ENCODE assay signal across 10 cellular contexts in the genomic region with DNA sequence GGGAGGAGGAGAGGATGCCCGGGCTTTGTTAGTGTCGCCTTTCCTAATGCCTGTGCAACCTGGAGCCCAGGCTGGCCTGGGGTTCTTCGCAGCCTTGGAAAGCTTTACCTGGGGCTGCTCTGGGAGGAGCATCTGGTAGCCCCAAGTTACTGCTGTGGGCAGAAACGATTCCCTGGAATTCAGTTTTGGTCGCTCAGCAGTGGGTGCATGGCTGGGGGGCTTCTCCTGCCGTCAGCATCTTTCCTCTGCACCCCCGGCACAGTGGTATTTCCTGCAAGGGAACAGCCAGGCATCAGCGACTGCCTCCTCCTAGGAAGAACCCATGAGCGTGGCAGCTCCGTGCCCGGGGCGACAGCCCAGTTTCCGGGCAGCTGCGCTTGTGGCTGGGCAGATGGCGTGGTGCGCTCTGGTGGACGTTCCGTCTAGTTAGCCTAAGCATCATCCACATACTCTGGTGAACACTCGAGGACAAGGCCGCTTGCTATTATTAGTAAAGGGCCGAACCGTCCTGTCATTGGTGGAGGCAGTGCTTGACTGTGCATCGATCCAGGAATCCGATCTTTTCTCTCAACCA.
DNase-seq lines count a peak whose midpoint lies in the region; ATAC-seq, FAIRE-seq and TF ChIP-seq lines count a peak whose summit lies in the region.
"Had no signal": no experiment of that assay in that cellular context is flagged by ENCODE, and none has a peak within 500 bp of the region (broad histone marks: within the 10 kb centered on the region; RNA-seq: fewer than 3 reads in every experiment).

No MANE protein-coding gene starts in this region.

- H3K27ac ChIP-seq in HepG2 (ENCODE audit: extremely low read length, insufficient read depth, low read length) (peak overlapping the region; percentile 61), suprapubic skin (no peak overlapping the region)
- H3K27ac ChIP-seq: A549 had no signal

- in situ Hi-C loops in HepG2 (cut with HindIII; ENCODE audit: extremely low pct_ligation_motif_present, low pct_unique_long_range_greater_than_20kb): no loop called here

- H3K4me1 ChIP-seq in HepG2 (ENCODE audit: insufficient read depth, low read length) (peaks cover 43% of the 10 kb centered on the region), suprapubic skin (peaks cover 18% of the 10 kb centered on the region)

- H3K27me3 ChIP-seq in HepG2 (ENCODE audit: control insufficient read depth in 1 of 2, insufficient read depth in 2 of 2, low read length in 2 of 2): no peaks in the 10 kb centered on the region
- H3K27me3 ChIP-seq in suprapubic skin: no peaks in the 10 kb centered on the region
- H3K27me3 ChIP-seq: adrenal gland had no signal

- H3K36me3 Mint-ChIP-seq in brain: no peaks in the 10 kb centered on the region

- no peaks in the 10 kb centered on the region for H3K9me3 ChIP-seq in HepG2 (ENCODE audit: low read length)
- H3K9me3 ChIP-seq in suprapubic skin: no peaks in the 10 kb centered on the region
- H3K9me3 ChIP-seq: A549, adrenal gland had no signal

- no peak overlapping the region for H3K9ac ChIP-seq in HepG2 (ENCODE audit: insufficient read depth, low read depth, low read length)

- TF ChIP-seq EP300 in HepG2 (IDR thresholded peaks at IDR 0.05; ENCODE audit: low read depth in 2 of 2, low read length in 2 of 2): no peak
- no peak for TF ChIP-seq EP300 in HepG2 (CRISPR knock-in tag; IDR thresholded peaks at IDR 0.05; ENCODE audit: borderline replicate concordance)
- TF ChIP-seq EP300 in suprapubic skin (IDR thresholded peaks at IDR 0.05): no peak

- intact Hi-C loops in HepG2 (cut with micrococcal nuclease; ENCODE audit: unreplicated experiment): no loop called here

- DNase-seq in NCI-H2029 (lab: John Stamatoyannopoulos, UW): peak; percentile 74
- DNase-seq in NCI-H2029 treated with DMSO at 0.1 percent for 48 hours (lab: John Stamatoyannopoulos, UW): no peak
- DNase-seq in HepG2 (ENCODE audit: low spot score): no peak
- DNase-seq in suprapubic skin (ENCODE audit: low spot score in 2 of 2): no peak
- DNase-seq in GM12892 (ENCODE audit: insufficient read length): no peak
- DNase-seq in activated CD4-positive, CD25-positive, alpha-beta regulatory T cell (lab: John Stamatoyannopoulos, UW): no peak

- no TSS peak for BruUV-seq in HepG2 (replicated peaks; lab: Mats Ljungman, UMichigan)

- peaks cover 21% of the 10 kb centered on the region; the same call in 1 of the 2 replicates for H4K20me1 ChIP-seq in HepG2 (ENCODE audit: insufficient read depth, low read length)

- H3K79me2 ChIP-seq in HepG2 (ENCODE audit: insufficient read depth, low read length): peaks cover 24% of the 10 kb centered on the region

- H3K4me3 Mint-ChIP-seq in brain: peak overlapping the region; percentile 89 to 96 (median 95)

- H3K9me3 Mint-ChIP-seq in brain: no peaks in the 10 kb centered on the region

- no peak overlapping the region for H2AFZ ChIP-seq in HepG2 (ENCODE audit: low read length)

- no peak overlapping the region for H3K4me2 ChIP-seq in HepG2 (ENCODE audit: low read depth, low read length)
- H3K4me2 ChIP-seq: A549 had no signal

- no peak for TF ChIP-seq RAD21 in HepG2 (CRISPR knock-in tag; IDR thresholded peaks at IDR 0.05)

- FAIRE-seq in HepG2 (lab: Jason Lieb, UNC) (no peak), GM12892 (lab: Jason Lieb, UNC) (no peak)
- FAIRE-seq: A549 had no signal

- POLR2A ChIA-PET in HepG2 (lab: Yijun Ruan, JAX): interaction anchor here (1.0 kb wide), 1 partner anchor 104 kb away, joined by 3 read pairs; no protein-coding TSS in a partner anchor

- TF ChIP-seq POLR2A in HepG2 (IDR thresholded peaks at IDR 0.05; ENCODE audit: insufficient read depth in 1 of 2, low read depth in 2 of 2, low read length in 2 of 2) (no peak), suprapubic skin (IDR thresholded peaks at IDR 0.05) (no peak), GM12892 (IDR thresholded peaks at IDR 0.05; ENCODE audit: low read depth, low read length) (no peak)

- 87% methylated on average over 14 of the region's 24 CpGs for WGBS in HepG2 (ENCODE audit: low lambda C conversion rate)
- 43% methylated on average over 15 of the region's 24 CpGs for WGBS in suprapubic skin

- peaks cover 5 to 7% of the 10 kb centered on the region in 2 experiments; a peak in 4 of 5 replicates for H3K36me3 ChIP-seq in HepG2 (replicated peaks in 1 of 2; ENCODE audit: control insufficient read depth in 1 of 2, insufficient read depth in 2 of 2, low read length in 2 of 2)
- peaks cover 11% of the 10 kb centered on the region for H3K36me3 ChIP-seq in suprapubic skin
- H3K36me3 ChIP-seq: adrenal gland had no signal

- peaks cover 3% of the 10 kb centered on the region for H3K27me3 Mint-ChIP-seq in brain

- TF ChIP-seq CTCF in brain (conservative IDR thresholded peaks at IDR 0.05) (no peak), HepG2 (CRISPR knock-in tag; IDR thresholded peaks at IDR 0.05) (no peak), suprapubic skin (IDR thresholded peaks at IDR 0.05) (no peak)

- no peak for ATAC-seq in HepG2
- no peak for ATAC-seq in GM21526 (IDR thresholded peaks at IDR 0.05; ENCODE audit: low FRiP score, unreplicated experiment)
- ATAC-seq: A549 had no signal

- peaks cover 91% of the 10 kb centered on the region for H3K4me1 Mint-ChIP-seq in brain

- H3K4me3 ChIP-seq in HepG2 (replicated peaks in 1 of 3; ENCODE audit: insufficient read depth in 1 of 3, low read depth in 2 of 3, low read length in 3 of 3) (no peak overlapping the region), suprapubic skin (peak overlapping the region; percentile 50)
- H3K4me3 ChIP-seq: A549 had no signal

- peak overlapping the region; percentile 97 to 99 (median 99) for H3K27ac Mint-ChIP-seq in brain

- CTCF ChIA-PET in HepG2 (lab: Yijun Ruan, JAX; ENCODE audit: low intra/inter-chr PET ratio, low total read pairs): no interaction called here

TF ChIP-seq in HepG2, 621 proteins besides CTCF, POLR2A, EP300 and RAD21 (continues in another document):
- TF ChIP-seq PHF20 (CRISPR knock-in tag; IDR thresholded peaks at IDR 0.05) (no peak), ZNF501 (CRISPR knock-in tag; IDR thresholded peaks at IDR 0.05) (no peak), NFKB2 (CRISPR knock-in tag; IDR thresholded peaks at IDR 0.05; ENCODE audit: borderline replicate concordance) (no peak), ZNF260 (CRISPR knock-in tag; IDR thresholded peaks at IDR 0.05; ENCODE audit: borderline replicate concordance, low read depth) (no peak), PCBP2 (optimal IDR thresholded peaks at IDR 0.05; ENCODE audit: low read depth, low read length, poor library complexity, severe bottlenecking) (no peak), SALL2 (CRISPR knock-in tag; IDR thresholded peaks at IDR 0.05) (no peak), NCOA5 (CRISPR knock-in tag; IDR thresholded peaks at IDR 0.05) (no peak), ZBTB1 (CRISPR knock-in tag; IDR thresholded peaks at IDR 0.05; ENCODE audit: borderline replicate concordance) (no peak), JDP2 (CRISPR knock-in tag; IDR thresholded peaks at IDR 0.05; ENCODE audit: borderline replicate concordance) (no peak), ZNF678 (CRISPR knock-in tag; IDR thresholded peaks at IDR 0.05) (no peak), ZBTB7A (CRISPR knock-in tag; IDR thresholded peaks at IDR 0.05) (no peak)
- TF ChIP-seq, protein P1, sequence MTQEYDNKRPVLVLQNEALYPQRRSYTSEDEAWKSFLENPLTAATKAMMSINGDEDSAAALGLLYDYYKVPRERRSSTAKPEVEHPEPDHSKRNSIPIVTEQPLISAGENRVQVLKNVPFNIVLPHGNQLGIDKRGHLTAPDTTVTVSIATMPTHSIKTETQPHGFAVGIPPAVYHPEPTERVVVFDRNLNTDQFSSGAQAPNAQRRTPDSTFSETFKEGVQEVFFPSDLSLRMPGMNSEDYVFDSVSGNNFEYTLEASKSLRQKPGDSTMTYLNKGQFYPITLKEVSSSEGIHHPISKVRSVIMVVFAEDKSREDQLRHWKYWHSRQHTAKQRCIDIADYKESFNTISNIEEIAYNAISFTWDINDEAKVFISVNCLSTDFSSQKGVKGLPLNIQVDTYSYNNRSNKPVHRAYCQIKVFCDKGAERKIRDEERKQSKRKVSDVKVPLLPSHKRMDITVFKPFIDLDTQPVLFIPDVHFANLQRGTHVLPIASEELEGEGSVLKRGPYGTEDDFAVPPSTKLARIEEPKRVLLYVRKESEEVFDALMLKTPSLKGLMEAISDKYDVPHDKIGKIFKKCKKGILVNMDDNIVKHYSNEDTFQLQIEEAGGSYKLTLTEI (CRISPR knock-in tag; conservative IDR thresholded peaks at IDR 0.05): no peak
- TF ChIP-seq, protein P2, sequence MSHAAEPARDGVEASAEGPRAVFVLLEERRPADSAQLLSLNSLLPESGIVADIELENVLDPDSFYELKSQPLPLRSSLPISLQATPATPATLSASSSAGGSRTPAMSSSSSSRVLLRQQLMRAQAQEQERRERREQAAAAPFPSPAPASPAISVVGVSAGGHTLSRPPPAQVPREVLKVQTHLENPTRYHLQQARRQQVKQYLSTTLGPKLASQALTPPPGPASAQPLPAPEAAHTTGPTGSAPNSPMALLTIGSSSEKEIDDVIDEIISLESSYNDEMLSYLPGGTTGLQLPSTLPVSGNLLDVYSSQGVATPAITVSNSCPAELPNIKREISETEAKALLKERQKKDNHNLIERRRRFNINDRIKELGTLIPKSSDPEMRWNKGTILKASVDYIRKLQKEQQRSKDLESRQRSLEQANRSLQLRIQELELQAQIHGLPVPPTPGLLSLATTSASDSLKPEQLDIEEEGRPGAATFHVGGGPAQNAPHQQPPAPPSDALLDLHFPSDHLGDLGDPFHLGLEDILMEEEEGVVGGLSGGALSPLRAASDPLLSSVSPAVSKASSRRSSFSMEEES (CRISPR knock-in tag; IDR thresholded peaks at IDR 0.05): no peak
- TF ChIP-seq, protein P3, sequence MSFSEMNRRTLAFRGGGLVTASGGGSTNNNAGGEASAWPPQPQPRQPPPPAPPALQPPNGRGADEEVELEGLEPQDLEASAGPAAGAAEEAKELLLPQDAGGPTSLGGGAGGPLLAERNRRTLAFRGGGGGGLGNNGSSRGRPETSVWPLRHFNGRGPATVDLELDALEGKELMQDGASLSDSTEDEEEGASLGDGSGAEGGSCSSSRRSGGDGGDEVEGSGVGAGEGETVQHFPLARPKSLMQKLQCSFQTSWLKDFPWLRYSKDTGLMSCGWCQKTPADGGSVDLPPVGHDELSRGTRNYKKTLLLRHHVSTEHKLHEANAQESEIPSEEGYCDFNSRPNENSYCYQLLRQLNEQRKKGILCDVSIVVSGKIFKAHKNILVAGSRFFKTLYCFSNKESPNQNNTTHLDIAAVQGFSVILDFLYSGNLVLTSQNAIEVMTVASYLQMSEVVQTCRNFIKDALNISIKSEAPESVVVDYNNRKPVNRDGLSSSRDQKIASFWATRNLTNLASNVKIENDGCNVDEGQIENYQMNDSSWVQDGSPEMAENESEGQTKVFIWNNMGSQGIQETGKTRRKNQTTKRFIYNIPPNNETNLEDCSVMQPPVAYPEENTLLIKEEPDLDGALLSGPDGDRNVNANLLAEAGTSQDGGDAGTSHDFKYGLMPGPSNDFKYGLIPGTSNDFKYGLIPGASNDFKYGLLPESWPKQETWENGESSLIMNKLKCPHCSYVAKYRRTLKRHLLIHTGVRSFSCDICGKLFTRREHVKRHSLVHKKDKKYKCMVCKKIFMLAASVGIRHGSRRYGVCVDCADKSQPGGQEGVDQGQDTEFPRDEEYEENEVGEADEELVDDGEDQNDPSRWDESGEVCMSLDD (CRISPR knock-in tag; IDR thresholded peaks at IDR 0.05; ENCODE audit: borderline replicate concordance): no peak
